ENCODE assay signal across 9 cellular contexts in the genomic region with DNA sequence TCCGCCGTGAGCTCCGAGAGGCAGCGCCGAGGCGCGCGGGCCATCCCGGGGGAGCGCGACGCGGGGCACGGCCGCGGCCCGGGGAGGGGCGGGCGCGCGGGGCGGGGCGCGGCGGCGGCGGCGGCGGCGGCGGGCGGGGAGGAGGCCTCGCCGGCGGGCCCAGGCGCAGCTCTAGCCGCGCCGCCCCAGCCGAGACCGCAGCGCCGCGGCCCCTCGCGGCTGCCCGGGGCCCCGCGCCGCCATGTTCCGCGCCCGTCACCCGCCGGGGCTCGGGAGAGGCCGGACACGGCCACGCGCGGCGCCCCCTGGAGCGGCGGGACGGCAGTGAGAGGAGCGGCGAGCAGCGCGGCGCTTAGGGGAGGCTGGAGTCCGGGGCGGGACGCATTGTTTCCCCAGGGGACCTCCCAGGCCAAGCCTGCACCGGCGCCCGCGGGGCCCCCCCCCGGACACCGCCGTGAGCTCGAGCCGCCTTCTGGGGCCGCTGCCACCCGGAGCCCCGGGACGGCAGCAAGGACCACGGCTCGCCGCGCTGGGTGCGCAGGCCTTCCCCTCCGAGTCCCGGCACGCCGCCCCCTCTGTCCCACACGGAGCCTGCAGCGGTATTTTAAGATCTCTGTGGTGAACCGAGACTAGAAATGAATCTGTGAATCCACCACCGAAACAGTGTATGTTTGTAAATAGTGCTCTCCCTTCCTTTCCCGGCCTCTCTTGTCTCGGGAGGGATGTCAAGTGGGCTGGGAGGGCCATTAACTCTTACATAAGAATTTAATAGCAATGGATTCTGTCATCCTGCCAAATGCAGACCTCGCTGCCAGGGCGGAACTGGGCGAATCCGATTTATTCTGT. TPM values are rescaled to one million over a fixed set of nuclear protein-coding genes. Genes with fewer than 3 reads are reported as not detected.
DNase-seq lines count a peak whose midpoint lies in the region; ATAC-seq and FAIRE-seq lines count a peak whose summit lies in the region.
"Had no signal": no experiment of that assay in that cellular context is flagged by ENCODE, and none has a peak within 500 bp of the region (broad histone marks: within the 10 kb centered on the region; RNA-seq: fewer than 3 reads in every experiment).

A gene (minus strand): TSS at position 60 of the 846 bp plus-strand sequence. CDS start 172 bp downstream, outside the sequence.

- H3K9me3 ChIP-seq in adipocyte (ENCODE audit: control insufficient read depth, low read length), result no peaks in the 10 kb centered on the region

- DNase-seq in DMS79 (lab: John Stamatoyannopoulos, UW), result peak; percentile 92
- peak; percentile 54 for DNase-seq in HTR-8/SVneo (ENCODE audit: insufficient read length, low spot score)
- DNase-seq in OCI-M1 (lab: John Stamatoyannopoulos, UW), result peak; percentile 88
- DNase-seq in adipocyte (ENCODE audit: low read depth), result peak; percentile 87
- peak; percentile 85 for DNase-seq in Right ventricle myocardium superior
- DNase-seq in occipital lobe (lab: John Stamatoyannopoulos, UW), result peak; percentile 71
- DNase-seq in effector CD8-positive, alpha-beta T cell (lab: John Stamatoyannopoulos, UW), result no peak

- no peaks in the 10 kb centered on the region for H3K27me3 ChIP-seq in adipocyte (replicated peaks; ENCODE audit: control insufficient read depth, insufficient read depth, low read length)

- peak; percentile 85 for ATAC-seq in GM21528 (IDR thresholded peaks at IDR 0.05; ENCODE audit: low FRiP score, unreplicated experiment)
- peak; percentile 84 for ATAC-seq in Right ventricle myocardium superior (ENCODE audit: poor library complexity)

- no peaks in the 10 kb centered on the region for H3K36me3 ChIP-seq in adipocyte (ENCODE audit: control insufficient read depth, insufficient read depth, low read length, severe bottlenecking)

- peaks cover 30% of the 10 kb centered on the region for H3K4me1 ChIP-seq in adipocyte (ENCODE audit: control insufficient read depth, insufficient read depth, low read length)

- no peak for FAIRE-seq in HTR-8/SVneo (lab: Jason Lieb, UNC)
- FAIRE-seq: colon had no signal

- H3K9ac ChIP-seq in adipocyte (ENCODE audit: low read length), result peak within 1 kb of the TSS; percentile 94

- H3K4me3 ChIP-seq in adipocyte (ENCODE audit: low read length), result peak within 1 kb of the TSS; percentile 98

- intact Hi-C loops in Right ventricle myocardium superior (cut with DNase I), result loop anchor here (5.0 to 10.0 kb wide), 2 partner anchors 123 to 135 kb away; a partner anchor contains a TSS

RNA-seq across cellular contexts. Expression of the gene that starts here (rescaled TPM):
- total RNA-seq in Right ventricle myocardium superior (52.7 TPM), occipital lobe (27.8 TPM)
